ENCODE assay signal across 11 cellular contexts in the genomic region with DNA sequence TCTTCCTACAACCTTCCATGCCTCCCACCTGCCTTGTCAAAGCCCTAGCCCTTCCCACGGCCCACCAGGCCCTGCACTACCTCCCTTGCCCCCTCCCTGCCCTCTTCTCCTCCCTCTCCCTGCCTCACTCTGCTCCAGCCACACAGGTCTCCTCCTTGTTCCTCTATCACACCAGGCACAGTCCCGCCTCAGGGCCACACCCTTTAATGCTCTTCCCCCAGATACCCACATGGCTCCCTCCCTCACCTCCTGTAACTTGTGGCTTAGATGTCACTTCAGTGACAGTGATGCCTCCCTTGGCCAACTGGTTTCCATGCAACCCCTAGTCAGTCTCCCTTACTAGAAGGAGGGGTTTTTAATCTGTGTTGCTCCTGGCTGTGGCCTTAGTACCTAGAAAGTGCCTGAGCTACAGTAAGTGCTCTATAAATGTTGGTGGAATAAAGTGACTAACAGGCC. TPM values are rescaled to one million over a fixed set of nuclear protein-coding genes. Genes with fewer than 3 reads are reported as not detected.
DNase-seq lines count a peak whose midpoint lies in the region; ATAC-seq, FAIRE-seq and TF ChIP-seq lines count a peak whose summit lies in the region.
"Had no signal": no experiment of that assay in that cellular context is flagged by ENCODE, and none has a peak within 500 bp of the region (broad histone marks: within the 10 kb centered on the region; RNA-seq: fewer than 3 reads in every experiment).

No MANE protein-coding gene starts in this region.

- TF ChIP-seq EP300 in K562 (IDR thresholded peaks at IDR 0.05; ENCODE audit: low read length) = no peak

- peaks cover 4% of the 10 kb centered on the region for H3K79me1 ChIP-seq in mesendoderm (ENCODE audit: low read length)

- H3K36me3 ChIP-seq in Caco-2 (ENCODE audit: control insufficient read depth, insufficient read depth, low read length) (peaks cover 2% of the 10 kb centered on the region; the same call in 1 of the 2 replicates), K562 (ENCODE audit: control insufficient read depth, insufficient read depth, low read length) (peaks cover 24% of the 10 kb centered on the region; the same call in 1 of the 3 replicates), mesendoderm (ENCODE audit: control insufficient read depth, insufficient read depth, low read length) (no peaks in the 10 kb centered on the region)

- no peak overlapping the region for H4K8ac ChIP-seq in mesendoderm (ENCODE audit: low read depth, low read length)

- peaks cover 17% of the 10 kb centered on the region for H3K79me2 ChIP-seq in K562 (ENCODE audit: control insufficient read depth, insufficient read depth, low read length)
- H3K79me2 ChIP-seq in mesendoderm (ENCODE audit: control insufficient read depth, insufficient read depth, low read length) = no peaks in the 10 kb centered on the region

- H3K27me3 ChIP-seq in Caco-2 (replicated peaks; ENCODE audit: control insufficient read depth, insufficient read depth, low read length) = no peaks in the 10 kb centered on the region
- H3K27me3 ChIP-seq in K562 (ENCODE audit: control insufficient read depth in 2 of 2, insufficient read depth in 2 of 2, low read length in 2 of 2) = no peaks in the 10 kb centered on the region
- no peaks in the 10 kb centered on the region for H3K27me3 ChIP-seq in mesendoderm (ENCODE audit: insufficient read depth, low read length, poor library complexity)

- H3K9me3 Mint-ChIP-seq in Caco-2 (ENCODE audit: unreplicated experiment) = no peaks in the 10 kb centered on the region
- no peaks in the 10 kb centered on the region for H3K9me3 Mint-ChIP-seq in natural killer cell treated with Interleukin-12 subunit alpha and Interleukin-12 subunit beta and Interleukin-15 and Interleukin-18, amount 100 ng/mL, for 72 hours

- peak overlapping the region; percentile 49 for H3K27ac ChIP-seq in K562 (ENCODE audit: extremely low read depth, low read depth, low read length)
- no peak overlapping the region for H3K27ac ChIP-seq in mesendoderm (ENCODE audit: low read depth, low read length)

- H4K5ac ChIP-seq in mesendoderm (ENCODE audit: low read length) = no peak overlapping the region

- H3K18ac ChIP-seq in mesendoderm (ENCODE audit: low read length) = no peak overlapping the region

- no peak overlapping the region for H3K27ac Mint-ChIP-seq in Caco-2 (ENCODE audit: unreplicated experiment)
- H3K27ac Mint-ChIP-seq in natural killer cell treated with Interleukin-12 subunit alpha and Interleukin-12 subunit beta and Interleukin-15 and Interleukin-18, amount 100 ng/mL, for 72 hours = peak overlapping the region; percentile 26 to 97

- peak; percentile 92 for FAIRE-seq in K562 (lab: Jason Lieb, UNC)

- no peak overlapping the region for H2BK5ac ChIP-seq in mesendoderm (ENCODE audit: low read length)

- DNase-seq in Caco-2 (no peak), NAMALWA (ENCODE audit: low spot score) (peak; percentile 41), K562 (ENCODE audit: extremely low read depth in 1 of 4, low spot score in 3 of 4) (peak; percentile 73 to 85 (median 74)), HK-2 (ENCODE audit: unreplicated experiment) (no peak), DMS 273 (lab: John Stamatoyannopoulos, UW; ENCODE audit: unreplicated experiment) (no peak), mesendoderm (no peak), UCSD-AML1 (lab: John Stamatoyannopoulos, UW; ENCODE audit: unreplicated experiment) (no peak)
- no peak for DNase-seq in natural killer cell treated with Interleukin-12 subunit alpha and Interleukin-12 subunit beta and Interleukin-15 and Interleukin-18, amount 100 ng/mL, for 72 hours (ENCODE audit: low spot score)
- DNase-seq: NCI-H187 had no signal

- POLR2A ChIA-PET in Caco-2 (lab: Charles Lee) (no interaction called here), K562 (lab: Yijun Ruan, JAX) (interaction anchor here (1.1 kb wide), 1 partner anchor 159 kb away, joined by 3 read pairs; no protein-coding TSS in a partner anchor)

- H3K9me3 ChIP-seq in Caco-2 (no peaks in the 10 kb centered on the region), K562 (replicated peaks; ENCODE audit: control insufficient read depth, insufficient read depth, low read depth, low read length) (no peaks in the 10 kb centered on the region)

- intact Hi-C loops in Caco-2 (cut with micrococcal nuclease; ENCODE audit: unreplicated experiment) (no loop called here), K562 (cut with micrococcal nuclease) (loop anchor here (10.0 kb wide), 1 partner anchor 116 kb away; a partner anchor contains a TSS)

- H2BK15ac ChIP-seq in mesendoderm (replicated peaks; ENCODE audit: low read depth) = no peak overlapping the region

- peaks cover 8% of the 10 kb centered on the region for H3K36me3 Mint-ChIP-seq in Caco-2 (ENCODE audit: insufficient read depth, unreplicated experiment)
- H3K36me3 Mint-ChIP-seq in natural killer cell treated with Interleukin-12 subunit alpha and Interleukin-12 subunit beta and Interleukin-15 and Interleukin-18, amount 100 ng/mL, for 72 hours = peaks cover 5% of the 10 kb centered on the region

- H2AFZ ChIP-seq in K562 (ENCODE audit: low read depth, low read length) = peak overlapping the region; percentile 50; the same call in 1 of the 2 replicates

- H3K56ac ChIP-seq in mesendoderm (ENCODE audit: low read length) = no peak overlapping the region

- no peak for TF ChIP-seq RAD21 in K562 (CRISPR knock-in tag; conservative IDR thresholded peaks at IDR 0.05 in 1 of 2, IDR thresholded peaks at IDR 0.05 in 1 of 2)

- BruUV-seq in Caco-2 (replicated peaks; lab: Mats Ljungman, UMichigan) (no TSS peak), K562 (replicated peaks; lab: Mats Ljungman, UMichigan) (no TSS peak)

- H3K4me2 ChIP-seq in K562 (ENCODE audit: insufficient read depth, low read length) (peak overlapping the region; percentile 94), mesendoderm (ENCODE audit: low read length) (no peak overlapping the region)

- H3K9ac ChIP-seq in K562 (ENCODE audit: insufficient read depth in 1 of 2, low read depth in 2 of 2, low read length in 2 of 2) = peak overlapping the region; percentile 46 to 72
- H3K9ac ChIP-seq in mesendoderm (ENCODE audit: low read length) = no peak overlapping the region

- no peak overlapping the region for H3K4ac ChIP-seq in mesendoderm (ENCODE audit: low read depth, low read length)

- ATAC-seq in K562 = peak; percentile 85
- ATAC-seq in natural killer cell treated with Interleukin-12 subunit alpha and Interleukin-12 subunit beta and Interleukin-15 and Interleukin-18, amount 100 ng/mL, for 72 hours = no peak
- ATAC-seq: activated CD4-positive, CD25-positive, alpha-beta regulatory T cell treated with anti-CD3 and anti-CD28 coated beads, Interleukin-2, amount 50 U/mL, for 24 hours had no signal

- in situ Hi-C loops in K562 (cut with MboI) = no loop called here

- no peaks in the 10 kb centered on the region for H3K27me3 Mint-ChIP-seq in Caco-2 (ENCODE audit: insufficient read depth, unreplicated experiment)
- H3K27me3 Mint-ChIP-seq in natural killer cell treated with Interleukin-12 subunit alpha and Interleukin-12 subunit beta and Interleukin-15 and Interleukin-18, amount 100 ng/mL, for 72 hours = no peaks in the 10 kb centered on the region

- peaks cover 3% of the 10 kb centered on the region; the same call in 1 of the 2 replicates for H4K20me1 ChIP-seq in K562 (replicated peaks; ENCODE audit: control insufficient read depth, insufficient read depth, low read length)

- H2BK120ac ChIP-seq in mesendoderm (ENCODE audit: low read depth, low read length) = no peak overlapping the region

- peak overlapping the region; percentile 100 for H3K4me3 Mint-ChIP-seq in Caco-2 (ENCODE audit: unreplicated experiment)
- peak overlapping the region; percentile 97 for H3K4me3 Mint-ChIP-seq in natural killer cell treated with Interleukin-12 subunit alpha and Interleukin-12 subunit beta and Interleukin-15 and Interleukin-18, amount 100 ng/mL, for 72 hours

- no peak for TF ChIP-seq POLR2A in K562 (conservative IDR thresholded peaks at IDR 0.05)

- H3K23ac ChIP-seq in mesendoderm (ENCODE audit: low read length) = no peak overlapping the region

- H3K4me3 ChIP-seq in Caco-2 (ENCODE audit: low read depth, low read length) (no peak overlapping the region), K562 (peak overlapping the region; percentile 84), mesendoderm (ENCODE audit: low read length) (no peak overlapping the region)

- WGBS in K562 (ENCODE audit: insufficient coverage, low coverage, missing lambda C conversion rate) = 6% methylated on average over 2 of the region's 2 CpGs
- no CpG with 5 or more reads among the region's 2 CpGs for WGBS in mesendoderm (ENCODE audit: extremely low coverage, insufficient coverage, low lambda C conversion rate)

- 0 out of 2 replicates have a peak, but pooled peaks cover 11% of the 10 kb centered on the region for H3K4me1 ChIP-seq in Caco-2
- H3K4me1 ChIP-seq in K562 (replicated peaks in 1 of 2; ENCODE audit: control insufficient read depth in 2 of 2, insufficient read depth in 2 of 2, low read length in 2 of 2) = peaks cover 14 to 49% of the 10 kb centered on the region in 2 experiments
- H3K4me1 ChIP-seq in mesendoderm (ENCODE audit: control insufficient read depth, low read depth, low read length) = no peaks in the 10 kb centered on the region

- CTCF ChIA-PET in Caco-2 (lab: Charles Lee) (no interaction called here), K562 (lab: Yijun Ruan, JAX; ENCODE audit: low intra/inter-chr PET ratio) (no interaction called here)

- H3K9me1 ChIP-seq in K562 (ENCODE audit: control insufficient read depth, insufficient read depth, low read length) = peaks cover 6% of the 10 kb centered on the region

- H3K4me1 Mint-ChIP-seq in Caco-2 (ENCODE audit: low read depth, unreplicated experiment) = no peaks in the 10 kb centered on the region
- peaks cover 24 to 32% of the 10 kb centered on the region in 2 donors for H3K4me1 Mint-ChIP-seq in natural killer cell treated with Interleukin-12 subunit alpha and Interleukin-12 subunit beta and Interleukin-15 and Interleukin-18, amount 100 ng/mL, for 72 hours (ENCODE audit: low read depth in 2 of 2)

- H2AK5ac ChIP-seq in mesendoderm (ENCODE audit: low read length) = no peak overlapping the region

- TF ChIP-seq CTCF in Caco-2 (IDR thresholded peaks at IDR 0.05; ENCODE audit: insufficient read depth in 1 of 2, low read depth in 1 of 2, low read length in 1 of 2, severe bottlenecking in 1 of 2, unreplicated experiment in 1 of 2) (no peak), K562 (IDR thresholded peaks at IDR 0.05 in 2 of 3, conservative IDR thresholded peaks at IDR 0.05 in 1 of 3; ENCODE audit: insufficient read depth in 2 of 3, low read depth in 1 of 3, low read length in 3 of 3) (no peak)

RNA-seq across cellular contexts. Expression of a gene that starts 1.3 kb away (rescaled TPM):
- total RNA-seq in Caco-2 (2022) (18.2 and 20.1 TPM in 2 replicates), K562 (2014; rRNA removed) (26.7 and 32.5 TPM in 2 replicates), K562 (2014; rRNA removed; fragmentation: Illumina TruSeq; extraction: Trizol) (0.93 and 2.7 TPM in 2 replicates), K562 (2015; rRNA removed; fragmentation: Illumina TruSeq; extraction: Trizol) (10.2 and 11.0 TPM in 2 replicates), K562 (2021) (36.6 and 37.7 TPM in 2 replicates)
- total RNA-seq in K562 (2011; cell fraction: chromatin; rRNA removed; ENCODE audit: low replicate concordance) = 19.9 and 49.6 TPM in 2 replicates
- 43.2 and 44.7 TPM in 2 replicates for total RNA-seq in K562 (2011; cell fraction: nucleolus; rRNA removed)
- 26.7 and 29.2 TPM in 2 replicates for total RNA-seq in K562 (2011; cell fraction: nucleoplasm; rRNA removed)
- polyA plus RNA-seq in K562 (2011; rRNA removed) (15.0 and 20.8 TPM in 2 replicates), K562 (2014; fragmentation: Illumina TruSeq; extraction: Trizol) (8.0 and 23.9 TPM in 2 replicates), K562 (2014; fragmentation: Nextera tagmentation; extraction: Ambion mirVana) (1 to 10 TPM; 1.4 to 1.8 TPM), K562 (2014; rRNA removed) (37.3 and 41.1 TPM in 2 replicates)
- 25.2 and 50.5 TPM in 2 replicates for polyA plus RNA-seq in K562 (2011; cell fraction: cytosol; rRNA removed)
- polyA plus RNA-seq in K562 (2011; cell fraction: nucleus; rRNA removed) = 41.0 and 84.2 TPM in 2 replicates
- polyA plus RNA-seq in K562 (2012) = 27.9 and 32.4 TPM in 2 replicates
- 2.9 and 6.5 TPM in 2 replicates for polyA minus RNA-seq in K562 (2011; rRNA and poly(A)+ RNA removed)
- polyA minus RNA-seq in K562 (2011; cell fraction: cytosol; rRNA and poly(A)+ RNA removed) = 12.1 and 12.7 TPM in 2 replicates
- 11.3 and 13.2 TPM in 2 replicates for polyA minus RNA-seq in K562 (2011; cell fraction: nucleus; rRNA and poly(A)+ RNA removed)
- total RNA-seq in natural killer cell treated with Interleukin-12 subunit alpha and Interleukin-12 subunit beta and Interleukin-15 and Interleukin-18, amount 100 ng/mL, for 72 hours = 10 to 100 TPM; 51.4 to 56.7 TPM
- 14.4 TPM for polyA plus RNA-seq in mesendoderm (2013, experiment 1 of 2)
- 13.1 TPM for polyA plus RNA-seq in mesendoderm (2013, experiment 2 of 2)

RNA-seq across cellular contexts. Expression of a gene that starts 1.4 kb away (rescaled TPM):
- total RNA-seq in Caco-2 (2022) (0.16 and 0.39 TPM in 2 replicates), K562 (2014; rRNA removed) (0.08 TPM in 1 of 2 replicates, not detected in the other), K562 (2014; rRNA removed; fragmentation: Illumina TruSeq; extraction: Trizol) (not detected in 2 replicates), K562 (2015; rRNA removed; fragmentation: Illumina TruSeq; extraction: Trizol) (not detected in 2 replicates), K562 (2021) (0.07 and 0.38 TPM in 2 replicates)
- 0.53 and 1.2 TPM in 2 replicates for total RNA-seq in K562 (2011; cell fraction: chromatin; rRNA removed; ENCODE audit: low replicate concordance)
- 0.13 and 0.17 TPM in 2 replicates for total RNA-seq in K562 (2011; cell fraction: nucleolus; rRNA removed)
- 0.15 and 0.37 TPM in 2 replicates for total RNA-seq in K562 (2011; cell fraction: nucleoplasm; rRNA removed)
- polyA plus RNA-seq in K562 (2011; rRNA removed) (0.11 and 0.24 TPM in 2 replicates), K562 (2014; fragmentation: Illumina TruSeq; extraction: Trizol) (0.07 TPM in 1 of 2 replicates, not detected in the other), K562 (2014; fragmentation: Nextera tagmentation; extraction: Ambion mirVana) (not detected), K562 (2014; rRNA removed) (0.03 and 0.12 TPM in 2 replicates)
- 0.31 and 0.34 TPM in 2 replicates for polyA plus RNA-seq in K562 (2011; cell fraction: cytosol; rRNA removed)
- polyA plus RNA-seq in K562 (2011; cell fraction: nucleus; rRNA removed) = 0.48 TPM in 2 replicates
- polyA plus RNA-seq in K562 (2012) = 0.09 and 0.51 TPM in 2 replicates
- 0.11 and 0.27 TPM in 2 replicates for polyA minus RNA-seq in K562 (2011; rRNA and poly(A)+ RNA removed)
- not detected in 2 replicates for polyA minus RNA-seq in K562 (2011; cell fraction: cytosol; rRNA and poly(A)+ RNA removed)
- 0.11 and 0.13 TPM in 2 replicates for polyA minus RNA-seq in K562 (2011; cell fraction: nucleus; rRNA and poly(A)+ RNA removed)
- total RNA-seq in natural killer cell treated with Interleukin-12 subunit alpha and Interleukin-12 subunit beta and Interleukin-15 and Interleukin-18, amount 100 ng/mL, for 72 hours = under 1 TPM; 0.33 to 0.74 TPM
- 2.7 TPM for polyA plus RNA-seq in mesendoderm (2013, experiment 1 of 2)
- 2.6 TPM for polyA plus RNA-seq in mesendoderm (2013, experiment 2 of 2)

RNA-seq across cellular contexts. Expression of a gene that starts 27.6 kb away (rescaled TPM):
- total RNA-seq in Caco-2 (2022) (1.1 and 2.3 TPM in 2 replicates), K562 (2014; rRNA removed) (not detected in 2 replicates), K562 (2014; rRNA removed; fragmentation: Illumina TruSeq; extraction: Trizol) (not detected in 2 replicates), K562 (2015; rRNA removed; fragmentation: Illumina TruSeq; extraction: Trizol) (0.11 TPM in 1 of 2 replicates, not detected in the other), K562 (2021) (0.07 TPM in 1 of 2 replicates, not detected in the other)
- not detected in 2 replicates for total RNA-seq in K562 (2011; cell fraction: chromatin; rRNA removed; ENCODE audit: low replicate concordance)
- total RNA-seq in K562 (2011; cell fraction: nucleolus; rRNA removed) = not detected in 2 replicates
- not detected in 2 replicates for total RNA-seq in K562 (2011; cell fraction: nucleoplasm; rRNA removed)
- polyA plus RNA-seq in K562 (2011; rRNA removed) (0.03 TPM in 1 of 2 replicates, not detected in the other), K562 (2014; fragmentation: Illumina TruSeq; extraction: Trizol) (0.06 TPM in 1 of 2 replicates, not detected in the other), K562 (2014; fragmentation: Nextera tagmentation; extraction: Ambion mirVana) (not detected), K562 (2014; rRNA removed) (0.38 TPM in 1 of 2 replicates, not detected in the other)
- polyA plus RNA-seq in K562 (2011; cell fraction: cytosol; rRNA removed) = not detected in 2 replicates
- polyA plus RNA-seq in K562 (2011; cell fraction: nucleus; rRNA removed) = not detected in 2 replicates
- 0.08 and 0.17 TPM in 2 replicates for polyA plus RNA-seq in K562 (2012)
- polyA minus RNA-seq in K562 (2011; rRNA and poly(A)+ RNA removed) = not detected in 2 replicates
- polyA minus RNA-seq in K562 (2011; cell fraction: cytosol; rRNA and poly(A)+ RNA removed) = not detected in 2 replicates
- not detected in 2 replicates for polyA minus RNA-seq in K562 (2011; cell fraction: nucleus; rRNA and poly(A)+ RNA removed)
- not detected for total RNA-seq in natural killer cell treated with Interleukin-12 subunit alpha and Interleukin-12 subunit beta and Interleukin-15 and Interleukin-18, amount 100 ng/mL, for 72 hours
- polyA plus RNA-seq in mesendoderm (2013, experiment 1 of 2) = not detected
- 0.03 TPM for polyA plus RNA-seq in mesendoderm (2013, experiment 2 of 2)
- total RNA-seq: lower leg skin had no signal

RNA-seq across cellular contexts. Expression of a gene that starts 48.2 kb away (rescaled TPM):
- total RNA-seq in Caco-2 (2022) (0.68 and 0.81 TPM in 2 replicates), K562 (2014; rRNA removed) (not detected in 2 replicates), K562 (2014; rRNA removed; fragmentation: Illumina TruSeq; extraction: Trizol) (not detected in 2 replicates), K562 (2015; rRNA removed; fragmentation: Illumina TruSeq; extraction: Trizol) (not detected in 2 replicates), K562 (2021) (0.22 TPM in 1 of 2 replicates, not detected in the other)
- total RNA-seq in K562 (2011; cell fraction: chromatin; rRNA removed; ENCODE audit: low replicate concordance) = not detected in 2 replicates
- 0.33 and 0.39 TPM in 2 replicates for total RNA-seq in K562 (2011; cell fraction: nucleolus; rRNA removed)
- not detected in 2 replicates for total RNA-seq in K562 (2011; cell fraction: nucleoplasm; rRNA removed)
- polyA plus RNA-seq in K562 (2011; rRNA removed) (0.12 and 0.35 TPM in 2 replicates), K562 (2014; fragmentation: Illumina TruSeq; extraction: Trizol) (0.30 TPM in 1 of 2 replicates, not detected in the other), K562 (2014; fragmentation: Nextera tagmentation; extraction: Ambion mirVana) (not detected), K562 (2014; rRNA removed) (0.08 and 0.40 TPM in 2 replicates)
- polyA plus RNA-seq in K562 (2011; cell fraction: cytosol; rRNA removed) = 0.34 and 1.2 TPM in 2 replicates
- 0.13 and 0.36 TPM in 2 replicates for polyA plus RNA-seq in K562 (2011; cell fraction: nucleus; rRNA removed)
- 0.21 and 0.47 TPM in 2 replicates for polyA plus RNA-seq in K562 (2012)
- not detected in 2 replicates for polyA minus RNA-seq in K562 (2011; rRNA and poly(A)+ RNA removed)
- polyA minus RNA-seq in K562 (2011; cell fraction: cytosol; rRNA and poly(A)+ RNA removed) = not detected in 2 replicates
- not detected in 2 replicates for polyA minus RNA-seq in K562 (2011; cell fraction: nucleus; rRNA and poly(A)+ RNA removed)
- 100 to 1,000 TPM in 1 of 2 donors, 10 to 100 TPM in 1; 32.4 to 131 TPM for total RNA-seq in natural killer cell treated with Interleukin-12 subunit alpha and Interleukin-12 subunit beta and Interleukin-15 and Interleukin-18, amount 100 ng/mL, for 72 hours
- 0.55 TPM for polyA plus RNA-seq in mesendoderm (2013, experiment 1 of 2)
- polyA plus RNA-seq in mesendoderm (2013, experiment 2 of 2) = 0.67 TPM

RNA-seq across cellular contexts. Expression of a gene that starts 57.2 kb away (rescaled TPM):
- total RNA-seq in Caco-2 (2022) (149 and 163 TPM in 2 replicates), K562 (2014; rRNA removed) (140 and 200 TPM in 2 replicates), K562 (2014; rRNA removed; fragmentation: Illumina TruSeq; extraction: Trizol) (58.3 and 60.9 TPM in 2 replicates), K562 (2015; rRNA removed; fragmentation: Illumina TruSeq; extraction: Trizol) (72.6 and 78.0 TPM in 2 replicates), K562 (2021) (150 and 151 TPM in 2 replicates)
- total RNA-seq in K562 (2011; cell fraction: chromatin; rRNA removed; ENCODE audit: low replicate concordance) = 38.8 and 113 TPM in 2 replicates
- total RNA-seq in K562 (2011; cell fraction: nucleolus; rRNA removed) = 81.4 and 92.0 TPM in 2 replicates
- total RNA-seq in K562 (2011; cell fraction: nucleoplasm; rRNA removed) = 58.5 and 81.8 TPM in 2 replicates
- polyA plus RNA-seq in K562 (2011; rRNA removed) (40.4 and 41.5 TPM in 2 replicates), K562 (2014; fragmentation: Illumina TruSeq; extraction: Trizol) (41.1 and 84.5 TPM in 2 replicates), K562 (2014; fragmentation: Nextera tagmentation; extraction: Ambion mirVana) (1 to 10 TPM; 1.0 to 5.0 TPM), K562 (2014; rRNA removed) (90.7 and 97.4 TPM in 2 replicates)
- 60.4 and 128 TPM in 2 replicates for polyA plus RNA-seq in K562 (2011; cell fraction: cytosol; rRNA removed)
- 70.1 and 145 TPM in 2 replicates for polyA plus RNA-seq in K562 (2011; cell fraction: nucleus; rRNA removed)
- 110 and 220 TPM in 2 replicates for polyA plus RNA-seq in K562 (2012)
- polyA minus RNA-seq in K562 (2011; rRNA and poly(A)+ RNA removed) = 14.2 and 24.8 TPM in 2 replicates
- polyA minus RNA-seq in K562 (2011; cell fraction: cytosol; rRNA and poly(A)+ RNA removed) = 63.5 and 95.7 TPM in 2 replicates
- 31.5 and 34.3 TPM in 2 replicates for polyA minus RNA-seq in K562 (2011; cell fraction: nucleus; rRNA and poly(A)+ RNA removed)
- total RNA-seq in natural killer cell treated with Interleukin-12 subunit alpha and Interleukin-12 subunit beta and Interleukin-15 and Interleukin-18, amount 100 ng/mL, for 72 hours = 100 to 1,000 TPM; 170 to 206 TPM
- 103 TPM for polyA plus RNA-seq in mesendoderm (2013, experiment 1 of 2)
- 103 TPM for polyA plus RNA-seq in mesendoderm (2013, experiment 2 of 2)

Comparison
In these comparisons a context has a peak if more than half of its experiments do, and no peak if none do; other contexts are left out.
1. DNase-seq: peak in NAMALWA (single experiment) and K562 (4 of 4); none in Caco-2 (0 of 2), natural killer cell treated with Interleukin-12 subunit alpha and Interleukin-12 subunit beta and Interleukin-15 and Interleukin-18, amount 100 ng/mL, for 72 hours (single experiment), HK-2 (single experiment), DMS 273 (single experiment), mesendoderm (single experiment) and UCSD-AML1 (single experiment).